In the genomic region with DNA sequence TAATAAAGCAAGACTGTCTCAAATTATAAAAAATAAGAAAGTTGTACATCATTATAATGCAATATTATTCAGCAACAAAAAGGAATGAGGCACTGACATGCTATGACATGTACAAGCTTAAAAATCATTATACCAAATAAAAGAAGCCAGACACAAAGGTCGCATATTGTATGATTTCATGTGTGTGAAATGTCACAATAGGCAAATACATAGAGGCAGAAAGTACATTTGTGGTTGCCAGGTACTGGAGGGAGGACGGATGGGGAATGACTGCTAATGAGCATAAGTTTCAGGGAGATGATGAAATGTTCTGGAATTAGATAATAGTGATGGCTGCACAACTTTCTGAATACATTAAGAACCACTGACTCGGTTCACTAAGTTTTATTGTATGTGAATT, we compare ENCODE assay signal across 25 cellular contexts.
"Had no signal": no experiment of that assay in that cellular context is flagged by ENCODE, and none has a peak within 500 bp of the region (broad histone marks: within the 10 kb centered on the region; RNA-seq: fewer than 3 reads in every experiment).

No MANE protein-coding gene starts in this region.

- H3K9me3 ChIP-seq: gastroesophageal sphincter, stomach, thyroid gland, upper lobe of left lung, vagina had no signal

- H3K79me2 ChIP-seq: hepatocyte had no signal

- H3K27me3 ChIP-seq: brain microvascular endothelial cell, gastroesophageal sphincter, hepatocyte, stomach, thyroid gland, upper lobe of left lung, vagina had no signal

- H3K4me2 ChIP-seq: hepatocyte had no signal

- H3K27ac Mint-ChIP-seq: activated naive CD4-positive, alpha-beta T cell treated with anti-CD3 and anti-CD28 coated beads, Interleukin-2, amount 50 U/mL, for 72 hours; activated T-helper 17 cell treated with anti-CD3 and anti-CD28 coated beads, Interleukin-2, amount 50 U/mL, for 72 hours; natural killer cell had no signal

- H3K27ac ChIP-seq: brain microvascular endothelial cell, gastroesophageal sphincter, hepatocyte, stomach, thyroid gland, upper lobe of left lung, vagina, WERI-Rb-1 had no signal

- H2AFZ ChIP-seq: hepatocyte had no signal

- H3K9me3 Mint-ChIP-seq: activated naive CD4-positive, alpha-beta T cell treated with anti-CD3 and anti-CD28 coated beads, Interleukin-2, amount 50 U/mL, for 72 hours; activated T-cell treated with anti-CD3 and anti-CD28 coated beads, Interleukin-2, amount 50 U/mL, for 4 hours; activated T-helper 17 cell treated with anti-CD3 and anti-CD28 coated beads, Interleukin-2, amount 50 U/mL, for 72 hours; natural killer cell had no signal

- H3K4me3 ChIP-seq: gastroesophageal sphincter, hepatocyte, stomach, thyroid gland, upper lobe of left lung, vagina had no signal

- H3K27me3 Mint-ChIP-seq: activated T-helper 17 cell treated with anti-CD3 and anti-CD28 coated beads, Interleukin-2, amount 50 U/mL, for 72 hours had no signal

- DNase-seq: activated CD4-positive, alpha-beta T cell treated with anti-CD3 and anti-CD28 coated beads for 48 hours; activated CD4-positive, alpha-beta T cell treated with anti-CD3 and anti-CD28 coated beads, Interleukin-2, amount 50 U/mL, for 48 hours; activated CD8-positive, alpha-beta memory T cell treated with anti-CD3 and anti-CD28 coated beads, Interleukin-2, amount 50 U/mL, for 48 hours; activated gamma-delta T cell treated with Interleukin-2 at 50 U/mL for 16 hours; activated T-cell treated with anti-CD3 and anti-CD28 coated beads, Interleukin-2, amount 50 U/mL, for 4 hours; amniotic stem cell; brain microvascular endothelial cell; central memory CD4-positive, alpha-beta T cell; dermis blood vessel endothelial cell; effector CD4-positive, alpha-beta T cell; islet precursor cell; left colon; natural killer cell; right cardiac atrium; stimulated activated CD4-positive, alpha-beta T cell treated with anti-CD3 and anti-CD28 coated beads, Interleukin-2, amount 100 ng/mL, for 48 hours; stomach; T1000; thyroid gland; upper lobe of left lung; WERI-Rb-1 had no signal

- H3K4me1 ChIP-seq: thyroid gland, vagina had no signal

- H3K36me3 ChIP-seq: brain microvascular endothelial cell, gastroesophageal sphincter, stomach, thyroid gland, upper lobe of left lung, vagina, WERI-Rb-1 had no signal

- H3K4me3 Mint-ChIP-seq: activated T-cell treated with anti-CD3 and anti-CD28 coated beads, Interleukin-2, amount 50 U/mL, for 4 hours; activated T-helper 17 cell treated with anti-CD3 and anti-CD28 coated beads, Interleukin-2, amount 50 U/mL, for 72 hours; natural killer cell had no signal

- H3K36me3 Mint-ChIP-seq: activated naive CD4-positive, alpha-beta T cell treated with anti-CD3 and anti-CD28 coated beads, Interleukin-2, amount 50 U/mL, for 72 hours; natural killer cell had no signal
